In genomic region chr22:50731811-50732624, GRCh38 we compare ENCODE assay signal across 8 cellular contexts. TPM values are rescaled to one million over a fixed set of nuclear protein-coding genes. Genes with fewer than 3 reads are reported as not detected.
A peak's percentile ranks its signal among the peaks of the same experiment; 100 is the strongest.
DNase-seq lines count a peak whose midpoint lies in the region; ATAC-seq, FAIRE-seq and TF ChIP-seq lines count a peak whose summit lies in the region.
"Had no signal": no experiment of that assay in that cellular context is flagged by ENCODE, and none has a peak within 500 bp of the region (broad histone marks: within the 10 kb centered on the region; RNA-seq: fewer than 3 reads in every experiment).

No MANE protein-coding gene starts in this region.

- ATAC-seq in natural killer cell treated with Interleukin-12 subunit alpha and Interleukin-12 subunit beta and Interleukin-15 and Interleukin-18, amount 100 ng/mL, for 72 hours, result peak in 1 of 2 donors; percentile 75

- H3K9me3 Mint-ChIP-seq in natural killer cell treated with Interleukin-12 subunit alpha and Interleukin-12 subunit beta and Interleukin-15 and Interleukin-18, amount 100 ng/mL, for 72 hours, result no peaks in the 10 kb centered on the region
- H3K9me3 Mint-ChIP-seq: dendritic cell treated with granulocyte-macrophage colony-stimulating factor and Interleukin-4, amounts not matched to agents 40 ng/mL and 50 ng/mL, for 4 days had no signal

- peak; percentile 82 for FAIRE-seq in GM12891 (lab: Jason Lieb, UNC)

- DNase-seq in GM12891 (ENCODE audit: insufficient read length, low spot score) (peak; percentile 85), NCI-H69 (lab: John Stamatoyannopoulos, UW) (peak; percentile 71), epidermal melanocyte (ENCODE audit: insufficient read length, low spot score) (peak; percentile 83), stromal cell of bone marrow (ENCODE audit: low read depth) (peak; percentile 8), NCI-H510A treated with DMSO at 0.1 percent for 48 hours (lab: John Stamatoyannopoulos, UW) (no peak)
- peak; percentile 9 to 24 for DNase-seq in activated CD8-positive, alpha-beta memory T cell treated with anti-CD3 and anti-CD28 coated beads for 4 hours (ENCODE audit: low read depth in 2 of 2)
- DNase-seq in natural killer cell treated with Interleukin-12 subunit alpha and Interleukin-12 subunit beta and Interleukin-15 and Interleukin-18, amount 100 ng/mL, for 72 hours (ENCODE audit: low spot score), result peak; percentile 56

- no peak overlapping the region for H3K27ac Mint-ChIP-seq in natural killer cell treated with Interleukin-12 subunit alpha and Interleukin-12 subunit beta and Interleukin-15 and Interleukin-18, amount 100 ng/mL, for 72 hours
- H3K27ac Mint-ChIP-seq: dendritic cell treated with granulocyte-macrophage colony-stimulating factor and Interleukin-4, amounts not matched to agents 40 ng/mL and 50 ng/mL, for 4 days had no signal

- H3K27me3 Mint-ChIP-seq in natural killer cell treated with Interleukin-12 subunit alpha and Interleukin-12 subunit beta and Interleukin-15 and Interleukin-18, amount 100 ng/mL, for 72 hours, result peaks cover 0 to 6% of the 10 kb centered on the region in 2 donors
- H3K27me3 Mint-ChIP-seq: dendritic cell treated with granulocyte-macrophage colony-stimulating factor and Interleukin-4, amounts not matched to agents 40 ng/mL and 50 ng/mL, for 4 days had no signal

- H3K4me3 Mint-ChIP-seq in natural killer cell treated with Interleukin-12 subunit alpha and Interleukin-12 subunit beta and Interleukin-15 and Interleukin-18, amount 100 ng/mL, for 72 hours, result no peak overlapping the region
- H3K4me3 Mint-ChIP-seq: dendritic cell treated with granulocyte-macrophage colony-stimulating factor and Interleukin-4, amounts not matched to agents 40 ng/mL and 50 ng/mL, for 4 days had no signal

- H3K36me3 Mint-ChIP-seq in natural killer cell treated with Interleukin-12 subunit alpha and Interleukin-12 subunit beta and Interleukin-15 and Interleukin-18, amount 100 ng/mL, for 72 hours, result no peaks in the 10 kb centered on the region

- H3K4me1 Mint-ChIP-seq in natural killer cell treated with Interleukin-12 subunit alpha and Interleukin-12 subunit beta and Interleukin-15 and Interleukin-18, amount 100 ng/mL, for 72 hours (ENCODE audit: low read depth in 2 of 2), result peaks cover 3% of the 10 kb centered on the region in 2 donors

- TF ChIP-seq POLR2A in GM12891 (IDR thresholded peaks at IDR 0.05; ENCODE audit: low read depth, low read length), result no peak

TF ChIP-seq in GM12891, 5 proteins besides CTCF, POLR2A, EP300 and RAD21:
- no peak for TF ChIP-seq TAF1 (IDR thresholded peaks at IDR 0.05; ENCODE audit: low read depth, low read length)
- TF ChIP-seq PAX5 (IDR thresholded peaks at IDR 0.05; ENCODE audit: insufficient read depth, low read length, severe bottlenecking), result no peak
- TF ChIP-seq POU2F2 (IDR thresholded peaks at IDR 0.05; ENCODE audit: low read depth, low read length), result no peak
- TF ChIP-seq POLR2AphosphoS5 (IDR thresholded peaks at IDR 0.05; ENCODE audit: low read depth, low read length), result no peak
- TF ChIP-seq SPI1 (IDR thresholded peaks at IDR 0.05; ENCODE audit: low read depth, low read length), result no peak
TF ChIP-seq in GM12891: peak in this region for 0.

RNA-seq across cellular contexts. Expression of gene ACR, which starts 6.0 kb away (rescaled TPM):
- polyA plus RNA-seq in GM12891 (2012; ENCODE audit: low read depth, missing spikeins), result not detected
- not detected for total RNA-seq in natural killer cell treated with Interleukin-12 subunit alpha and Interleukin-12 subunit beta and Interleukin-15 and Interleukin-18, amount 100 ng/mL, for 72 hours

RNA-seq across cellular contexts. Expression of gene RABL2B, which starts 51.4 kb away (rescaled TPM):
- 16.5 TPM for polyA plus RNA-seq in GM12891 (2012; ENCODE audit: low read depth, missing spikeins)
- total RNA-seq in natural killer cell treated with Interleukin-12 subunit alpha and Interleukin-12 subunit beta and Interleukin-15 and Interleukin-18, amount 100 ng/mL, for 72 hours, result 10 to 100 TPM; 15.7 to 26.1 TPM

RNA-seq across cellular contexts. Expression of gene SHANK3, which starts 59.4 kb away (rescaled TPM):
- 0.15 TPM for polyA plus RNA-seq in GM12891 (2012; ENCODE audit: low read depth, missing spikeins)
- total RNA-seq in natural killer cell treated with Interleukin-12 subunit alpha and Interleukin-12 subunit beta and Interleukin-15 and Interleukin-18, amount 100 ng/mL, for 72 hours, result not detected
